24 cellular contexts compared by ENCODE assay signal in genomic region chr4:142923619-142924018, GRCh38.
"Had no signal": no experiment of that assay in that cellular context is flagged by ENCODE, and none has a peak within 500 bp of the region (broad histone marks: within the 10 kb centered on the region; RNA-seq: fewer than 3 reads in every experiment).

No MANE protein-coding gene starts in this region.

- H3K36me3 ChIP-seq: esophagus squamous epithelium, heart left ventricle, neural progenitor cell, prostate gland, right lobe of liver, spleen, thoracic aorta, transverse colon had no signal

- H3K27me3 ChIP-seq: esophagus squamous epithelium, heart left ventricle, neural progenitor cell, right lobe of liver, spleen, transverse colon had no signal

- H3K4me3 Mint-ChIP-seq: dendritic cell treated with granulocyte-macrophage colony-stimulating factor and Interleukin-4, amounts not matched to agents 40 ng/mL and 50 ng/mL, for 4 days; effector memory CD8-positive, alpha-beta T cell; natural killer cell treated with Interleukin-12 subunit alpha and Interleukin-12 subunit beta and Interleukin-15 and Interleukin-18, amount 100 ng/mL, for 72 hours; neural progenitor cell; stimulated activated memory B cell treated with anti-CD40 and anti-IgM and Interleukin-4, amounts not matched to agents 10 μg/mL and 1 μg/mL and 100 μg/mL, for 72 hours; stimulated activated naive CD8-positive, alpha-beta T cell treated with anti-CD3 and anti-CD28 coated beads, Interleukin-15, Interleukin-2, amounts not matched to agents 100 ng/mL and 50 ng/mL, for 24 hours had no signal

- H3K4me1 ChIP-seq: esophagus squamous epithelium, heart left ventricle, neural progenitor cell, parathyroid adenoma, prostate gland, right lobe of liver, spleen had no signal

- H3K9me3 ChIP-seq: esophagus squamous epithelium, heart left ventricle, mucosa of descending colon, prostate gland, right lobe of liver, spleen, thoracic aorta, transverse colon had no signal

- H3K4me2 ChIP-seq: neural progenitor cell had no signal

- H2AFZ ChIP-seq: neural progenitor cell, parathyroid adenoma had no signal

- H3K9me3 Mint-ChIP-seq: dendritic cell treated with granulocyte-macrophage colony-stimulating factor and Interleukin-4, amounts not matched to agents 40 ng/mL and 50 ng/mL, for 4 days; neural progenitor cell; stimulated activated memory B cell treated with anti-CD40 and anti-IgM and Interleukin-4, amounts not matched to agents 10 μg/mL and 1 μg/mL and 100 μg/mL, for 72 hours; stimulated activated naive CD8-positive, alpha-beta T cell treated with anti-CD3 and anti-CD28 coated beads, Interleukin-15, Interleukin-2, amounts not matched to agents 100 ng/mL and 50 ng/mL, for 24 hours had no signal

- H3K27ac ChIP-seq: epithelial cell of prostate, neural progenitor cell, parathyroid adenoma, prostate gland, right lobe of liver, spleen, thoracic aorta had no signal

- H3K27ac Mint-ChIP-seq: dendritic cell treated with granulocyte-macrophage colony-stimulating factor and Interleukin-4, amounts not matched to agents 40 ng/mL and 50 ng/mL, for 4 days; effector memory CD8-positive, alpha-beta T cell; natural killer cell treated with Interleukin-12 subunit alpha and Interleukin-12 subunit beta and Interleukin-15 and Interleukin-18, amount 100 ng/mL, for 72 hours; neural progenitor cell; stimulated activated memory B cell treated with anti-CD40 and anti-IgM and Interleukin-4, amounts not matched to agents 10 μg/mL and 1 μg/mL and 100 μg/mL, for 72 hours; stimulated activated naive CD8-positive, alpha-beta T cell treated with anti-CD3 and anti-CD28 coated beads, Interleukin-15, Interleukin-2, amounts not matched to agents 100 ng/mL and 50 ng/mL, for 24 hours had no signal

- H3K4me3 ChIP-seq: esophagus squamous epithelium, heart left ventricle, mucosa of descending colon, neural progenitor cell, prostate gland, right lobe of liver, spleen, thoracic aorta, transverse colon had no signal

- DNase-seq: cerebellar nuclear complex; effector memory CD8-positive, alpha-beta T cell; esophagus squamous epithelium; foreskin melanocyte; heart left ventricle; hypothalamus; kidney glomerular epithelial cell; mucosa of descending colon; occipital lobe; right lobe of liver; spleen; stimulated activated CD4-positive, alpha-beta T cell treated with anti-CD3 and anti-CD28 coated beads, Interleukin-15, amount 100 ng/mL, for 24 hours; stimulated activated CD4-positive, alpha-beta T cell treated with anti-CD3 and anti-CD28 coated beads, Interleukin-1b, Interleukin-23, amount 100 ng/mL, for 48 hours; stimulated activated CD4-positive, alpha-beta T cell treated with anti-CD3 and anti-CD28 coated beads, Interleukin-4, amount 100 ng/mL, for 24 hours; transverse colon had no signal

- H3K36me3 Mint-ChIP-seq: neural progenitor cell; stimulated activated memory B cell treated with anti-CD40 and anti-IgM and Interleukin-4, amounts not matched to agents 10 μg/mL and 1 μg/mL and 100 μg/mL, for 72 hours had no signal

- H3K79me2 ChIP-seq: parathyroid adenoma had no signal

- ATAC-seq: effector memory CD8-positive, alpha-beta T cell; heart left ventricle; mucosa of descending colon; natural killer cell treated with Interleukin-12 subunit alpha and Interleukin-12 subunit beta and Interleukin-15 and Interleukin-18, amount 100 ng/mL, for 72 hours; right lobe of liver; stimulated activated memory B cell treated with anti-CD40 and anti-IgM and Interleukin-4, amounts not matched to agents 10 μg/mL and 1 μg/mL and 100 μg/mL, for 72 hours had no signal

- H3K4me1 Mint-ChIP-seq: neural progenitor cell; stimulated activated memory B cell treated with anti-CD40 and anti-IgM and Interleukin-4, amounts not matched to agents 10 μg/mL and 1 μg/mL and 100 μg/mL, for 72 hours had no signal

- H3K27me3 Mint-ChIP-seq: dendritic cell treated with granulocyte-macrophage colony-stimulating factor and Interleukin-4, amounts not matched to agents 40 ng/mL and 50 ng/mL, for 4 days; natural killer cell treated with Interleukin-12 subunit alpha and Interleukin-12 subunit beta and Interleukin-15 and Interleukin-18, amount 100 ng/mL, for 72 hours had no signal
